ENCODE assay signal across 25 cellular contexts in the genomic region with DNA sequence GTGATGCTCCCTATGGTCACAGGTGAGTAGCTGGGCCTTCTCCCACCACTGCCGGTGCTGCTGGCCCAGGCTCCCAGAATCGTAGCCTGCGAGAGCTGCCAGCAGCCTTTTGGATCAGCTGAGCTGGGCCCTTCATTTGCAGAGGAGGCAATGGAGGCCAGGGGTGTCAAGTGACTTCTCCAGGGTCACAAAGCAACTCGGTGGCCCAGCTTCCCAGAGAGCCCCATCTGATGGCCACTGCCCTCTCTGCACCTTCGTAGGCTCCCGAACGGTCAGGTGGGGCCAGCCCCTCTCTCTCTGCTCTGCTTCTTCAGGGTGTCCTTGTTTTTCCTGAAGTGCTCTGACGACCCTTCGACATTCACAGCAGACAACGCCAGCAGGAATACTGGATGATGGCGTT. TPM values are rescaled to one million over a fixed set of nuclear protein-coding genes. Genes with fewer than 3 reads are reported as not detected.
A peak's percentile ranks its signal among the peaks of the same experiment; 100 is the strongest.
DNase-seq lines count a peak whose midpoint lies in the region; ATAC-seq, FAIRE-seq and TF ChIP-seq lines count a peak whose summit lies in the region.
"Had no signal": no experiment of that assay in that cellular context is flagged by ENCODE, and none has a peak within 500 bp of the region (broad histone marks: within the 10 kb centered on the region; RNA-seq: fewer than 3 reads in every experiment).

No MANE protein-coding gene starts in this region.

- no peak for FAIRE-seq in GM12891 (lab: Jason Lieb, UNC)

- ATAC-seq in Right ventricle myocardium inferior (no peak), left cardiac atrium (no peak), HG02973 (IDR thresholded peaks at IDR 0.05; ENCODE audit: unreplicated experiment) (no peak), aorta (ENCODE audit: low FRiP score) (no peak)
- ATAC-seq: left lobe of liver; stimulated activated naive CD8-positive, alpha-beta T cell treated with anti-CD3 and anti-CD28 coated beads, Interleukin-15, amount 100 ng/mL, for 72 hours had no signal

- H3K4me3 ChIP-seq in ascending aorta (no peak overlapping the region), aorta (ENCODE audit: low read length in 2 of 2) (no peak overlapping the region)
- H3K4me3 ChIP-seq: esophagus muscularis mucosa, prostate gland, upper lobe of left lung had no signal

- H3K27ac Mint-ChIP-seq in mesothelial cell of epicardium = peak overlapping the region; percentile 21
- H3K27ac Mint-ChIP-seq: activated B cell treated with CpG ODN at 0.5 μM for 24 hours; activated CD4-positive, alpha-beta memory T cell treated with anti-CD3 and anti-CD28 coated beads, Interleukin-2, amount 10 ng/mL, durations not matched to agents 7 days and 5 days; stimulated activated naive CD8-positive, alpha-beta T cell treated with anti-CD3 and anti-CD28 coated beads, Interleukin-15, amount 100 ng/mL, for 72 hours had no signal

- H3K27me3 ChIP-seq in ascending aorta (no peaks in the 10 kb centered on the region), aorta (ENCODE audit: control insufficient read depth in 1 of 2, insufficient read depth in 2 of 2, low read length in 1 of 2) (no peaks in the 10 kb centered on the region)
- H3K27me3 ChIP-seq: esophagus muscularis mucosa, upper lobe of left lung had no signal

- H3K4me1 ChIP-seq in ascending aorta = peaks cover 18 to 41% of the 10 kb centered on the region in 2 donors
- H3K4me1 ChIP-seq in aorta (ENCODE audit: control insufficient read depth in 1 of 2, insufficient read depth in 2 of 2, low read length in 2 of 2) = peaks cover 0 to 2% of the 10 kb centered on the region in 2 donors
- H3K4me1 ChIP-seq: prostate gland had no signal

- DNase-seq in Right ventricle myocardium inferior (ENCODE audit: missing footprints) (peak; percentile 18), left cardiac atrium (no peak), ascending aorta (ENCODE audit: low spot score in 2 of 2) (no peak), mesothelial cell of epicardium (ENCODE audit: low spot score in 2 of 2, unreplicated experiment in 2 of 2) (no peak), GM12891 (ENCODE audit: insufficient read length, low spot score) (no peak), SHP77 (lab: John Stamatoyannopoulos, UW) (no peak), aorta (no peak)
- DNase-seq: activated B cell treated with CpG ODN at 0.5 μM for 24 hours; activated CD4-positive, alpha-beta memory T cell treated with anti-CD3 and anti-CD28 coated beads, Interleukin-2, amount 10 ng/mL, durations not matched to agents 7 days and 5 days; activated gamma-delta T cell treated with Interleukin-2 at 50 U/mL for 16 hours; activated T-cell treated with anti-CD3 and anti-CD28 coated beads for 4 hours; glutamatergic neuron; KG1; NCI-H1694 treated with DMSO at 0.1 percent for 48 hours; NCI-H2227 treated with DMSO at 0.1 percent for 48 hours; stimulated activated CD4-positive, alpha-beta T cell treated with anti-CD3 and anti-CD28 coated beads, Interleukin-4, amount 100 ng/mL, for 1 hour; stimulated activated naive CD8-positive, alpha-beta T cell treated with anti-CD3 and anti-CD28 coated beads, Interleukin-15, amount 100 ng/mL, for 72 hours; upper lobe of left lung had no signal

- no peak overlapping the region for H3K4me3 Mint-ChIP-seq in mesothelial cell of epicardium
- H3K4me3 Mint-ChIP-seq: activated B cell treated with CpG ODN at 0.5 μM for 24 hours; activated CD4-positive, alpha-beta memory T cell treated with anti-CD3 and anti-CD28 coated beads, Interleukin-2, amount 10 ng/mL, durations not matched to agents 7 days and 5 days; stimulated activated naive CD8-positive, alpha-beta T cell treated with anti-CD3 and anti-CD28 coated beads, Interleukin-15, amount 100 ng/mL, for 72 hours had no signal

- H3K4me1 Mint-ChIP-seq in mesothelial cell of epicardium = peaks cover 56% of the 10 kb centered on the region
- H3K4me1 Mint-ChIP-seq: activated B cell treated with CpG ODN at 0.5 μM for 24 hours had no signal

- no peak for TF ChIP-seq CTCF in ascending aorta (IDR thresholded peaks at IDR 0.05)
- no peak for TF ChIP-seq CTCF in mesothelial cell of epicardium (IDR thresholded peaks at IDR 0.05; ENCODE audit: unreplicated experiment)

- 93 to 94% methylated on average over 11 of the region's 11 CpGs for WGBS in aorta, 2 donors

- H3K9me3 Mint-ChIP-seq in mesothelial cell of epicardium = no peaks in the 10 kb centered on the region
- H3K9me3 Mint-ChIP-seq: activated B cell treated with CpG ODN at 0.5 μM for 24 hours; activated CD4-positive, alpha-beta memory T cell treated with anti-CD3 and anti-CD28 coated beads, Interleukin-2, amount 10 ng/mL, durations not matched to agents 7 days and 5 days; stimulated activated naive CD8-positive, alpha-beta T cell treated with anti-CD3 and anti-CD28 coated beads, Interleukin-15, amount 100 ng/mL, for 72 hours had no signal

- H3K27me3 Mint-ChIP-seq in mesothelial cell of epicardium (ENCODE audit: low read depth) = no peaks in the 10 kb centered on the region

- TF ChIP-seq POLR2A in GM12891 (IDR thresholded peaks at IDR 0.05; ENCODE audit: low read depth, low read length) = no peak

- H3K36me3 ChIP-seq in ascending aorta (no peaks in the 10 kb centered on the region), aorta (ENCODE audit: control insufficient read depth in 1 of 2, insufficient read depth in 2 of 2, low read length in 1 of 2) (no peaks in the 10 kb centered on the region)
- H3K36me3 ChIP-seq: esophagus muscularis mucosa, prostate gland, upper lobe of left lung had no signal

- H3K9me3 ChIP-seq in ascending aorta (no peaks in the 10 kb centered on the region), aorta (ENCODE audit: control insufficient read depth, low read length) (no peaks in the 10 kb centered on the region)
- H3K9me3 ChIP-seq: esophagus muscularis mucosa, prostate gland, upper lobe of left lung had no signal

- H3K27ac ChIP-seq in ascending aorta = peak overlapping the region; percentile 80 to 84
- no peak overlapping the region for H3K27ac ChIP-seq in aorta (ENCODE audit: low read depth in 1 of 2, low read length in 2 of 2)
- H3K27ac ChIP-seq: C4-2B, prostate gland had no signal

- intact Hi-C loops in Right ventricle myocardium inferior (cut with DNase I) = no loop called here
- intact Hi-C loops in left cardiac atrium (cut with DNase I) = no loop called here
- intact Hi-C loops in ascending aorta (cut with DNase I) = no loop called here
- intact Hi-C loops in aorta (cut with DNase I) = no loop called here

- H3K36me3 Mint-ChIP-seq in mesothelial cell of epicardium = no peaks in the 10 kb centered on the region

TF ChIP-seq in GM12891, 5 proteins besides CTCF, POLR2A, EP300 and RAD21:
- TF ChIP-seq SPI1 (IDR thresholded peaks at IDR 0.05; ENCODE audit: low read depth, low read length) (no peak), PAX5 (IDR thresholded peaks at IDR 0.05; ENCODE audit: insufficient read depth, low read length, severe bottlenecking) (no peak), TAF1 (IDR thresholded peaks at IDR 0.05; ENCODE audit: low read depth, low read length) (no peak), POLR2AphosphoS5 (IDR thresholded peaks at IDR 0.05; ENCODE audit: low read depth, low read length) (no peak), POU2F2 (IDR thresholded peaks at IDR 0.05; ENCODE audit: low read depth, low read length) (no peak)
TF ChIP-seq in GM12891: peak in this region for 0.

RNA-seq across cellular contexts. Expression of a gene that starts 4.6 kb away (rescaled TPM):
- not detected for total RNA-seq in Right ventricle myocardium inferior
- total RNA-seq in left cardiac atrium = under 1 TPM in 1 of 2 donors, not detected in 1; 0.44 TPM
- total RNA-seq in ascending aorta = not detected
- 2.7 to 3.0 TPM (median 3.0 TPM) in 3 replicates for total RNA-seq in mesothelial cell of epicardium
- polyA plus RNA-seq in GM12891 (2012; ENCODE audit: low read depth, missing spikeins) = not detected
- total RNA-seq in aorta = under 1 TPM; 0.12 to 0.71 TPM
- polyA plus RNA-seq in aorta = under 1 TPM in 1 of 2 donors, not detected in 1; 0.20 TPM
- total RNA-seq: activated B cell treated with CpG ODN at 0.5 μM for 24 hours; activated CD4-positive, alpha-beta memory T cell treated with anti-CD3 and anti-CD28 coated beads, Interleukin-2, amount 10 ng/mL, durations not matched to agents 7 days and 5 days had no signal
- polyA plus RNA-seq: neural cell had no signal

RNA-seq across cellular contexts. Expression of a gene that starts 45.8 kb away (rescaled TPM):
- total RNA-seq in Right ventricle myocardium inferior (not detected), left cardiac atrium (10 to 100 TPM in 1 of 2 donors, 1 to 10 TPM in 1; 1.0 to 34.3 TPM), ascending aorta (153 TPM), mesothelial cell of epicardium (85.5 to 90.3 TPM (median 86.6 TPM) in 3 replicates), aorta (10 to 100 TPM in 1 of 2 donors, 1 to 10 TPM in 1; 8.7 to 17.3 TPM)
- 20.2 TPM for polyA plus RNA-seq in GM12891 (2012; ENCODE audit: low read depth, missing spikeins)
- 100 to 1,000 TPM in 1 of 2 donors, 10 to 100 TPM in 1; 82.6 to 110 TPM for polyA plus RNA-seq in aorta
- total RNA-seq: G401 had no signal
- polyA plus RNA-seq: neural cell had no signal

Comparison
In these comparisons a context has a peak if more than half of its experiments do, and no peak if none do; other contexts are left out.
1. H3K27ac ChIP-seq: peak in ascending aorta (2 of 2); none in aorta (0 of 2).